13 cellular contexts compared by ENCODE assay signal in genomic region chr1:2969011-2969869, GRCh38. TPM values are rescaled to one million over a fixed set of nuclear protein-coding genes. Genes with fewer than 3 reads are reported as not detected.
"Had no signal": no experiment of that assay in that cellular context is flagged by ENCODE, and none has a peak within 500 bp of the region (broad histone marks: within the 10 kb centered on the region; RNA-seq: fewer than 3 reads in every experiment).

No MANE protein-coding gene starts in this region.

- H3K27ac ChIP-seq: upper lobe of left lung had no signal

- H3K36me3 ChIP-seq: upper lobe of left lung had no signal

- DNase-seq: activated CD4-positive, alpha-beta memory T cell treated with anti-CD3 and anti-CD28 coated beads, Interleukin-2, amount 10 ng/mL, durations not matched to agents 7 days and 5 days; activated CD4-positive, alpha-beta T cell treated with anti-CD3 and anti-CD28 coated beads for 1 hour; central memory CD4-positive, alpha-beta T cell; naive thymus-derived CD8-positive, alpha-beta T cell; T-helper 9 cell had no signal

- H3K4me3 ChIP-seq: lung, skin epidermis, upper lobe of left lung had no signal

- H3K9me3 ChIP-seq: upper lobe of left lung had no signal

- H3K4me1 ChIP-seq: upper lobe of left lung had no signal

- ATAC-seq: naive thymus-derived CD8-positive, alpha-beta T cell had no signal

RNA-seq across cellular contexts. Expression of gene ACTRT2, which starts 52.0 kb away (rescaled TPM):
- total RNA-seq: activated CD4-positive, alpha-beta memory T cell treated with anti-CD3 and anti-CD28 coated beads, Interleukin-2, amount 10 ng/mL, durations not matched to agents 7 days and 5 days; epithelial cell of proximal tubule; lung; mononuclear cell; naive thymus-derived CD8-positive, alpha-beta T cell; occipital lobe; SK-MEL-5; upper lobe of left lung had no signal
- polyA plus RNA-seq: adipose tissue; lung; naive thymus-derived CD8-positive, alpha-beta T cell had no signal
